Comparison of ENCODE assay signal across 13 cellular contexts in the genomic region with DNA sequence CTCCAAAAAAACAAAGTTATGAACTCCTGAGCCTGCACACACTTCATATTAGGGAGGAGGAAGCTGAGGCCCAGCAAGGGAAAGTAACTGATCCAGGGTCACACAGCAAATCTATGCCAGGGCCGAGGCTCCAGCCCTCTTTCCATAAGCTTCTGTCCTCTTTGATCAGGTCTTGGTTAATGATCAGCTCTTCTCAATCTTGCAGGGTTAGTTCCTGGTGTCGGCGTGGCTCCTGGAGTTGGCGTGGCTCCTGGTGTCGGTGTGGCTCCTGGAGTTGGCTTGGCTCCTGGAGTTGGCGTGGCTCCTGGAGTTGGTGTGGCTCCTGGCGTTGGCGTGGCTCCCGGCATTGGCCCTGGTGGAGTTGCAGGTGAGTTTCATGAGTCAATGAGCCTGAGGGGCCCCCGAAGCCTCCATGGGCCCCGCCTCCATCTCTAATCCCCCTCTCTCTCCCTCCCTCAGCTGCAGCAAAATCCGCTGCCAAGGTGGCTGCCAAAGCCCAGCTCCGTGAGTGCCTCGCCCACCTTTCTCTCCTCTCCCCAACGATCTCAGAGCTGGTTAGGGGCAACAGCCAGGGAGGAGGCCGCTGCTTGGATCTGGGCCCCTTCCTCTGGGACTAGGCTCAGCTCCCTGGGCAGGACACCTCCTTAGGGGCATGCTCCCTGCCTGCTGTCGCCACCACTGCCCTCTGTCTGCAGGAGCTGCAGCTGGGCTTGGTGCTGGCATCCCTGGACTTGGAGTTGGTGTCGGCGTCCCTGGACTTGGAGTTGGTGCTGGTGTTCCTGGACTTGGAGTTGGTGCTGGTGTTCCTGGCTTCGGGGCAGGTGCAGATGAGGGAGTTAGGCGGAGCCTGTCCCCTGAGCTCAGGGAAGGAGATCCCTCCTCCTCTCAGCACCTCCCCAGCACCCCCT. TPM values are rescaled to one million over a fixed set of nuclear protein-coding genes. Genes with fewer than 3 reads are reported as not detected.
DNase-seq lines count a peak whose midpoint lies in the region; TF ChIP-seq lines count a peak whose summit lies in the region.
"Had no signal": no experiment of that assay in that cellular context is flagged by ENCODE, and none has a peak within 500 bp of the region (broad histone marks: within the 10 kb centered on the region; RNA-seq: fewer than 3 reads in every experiment).

No MANE protein-coding gene starts in this region.

- DNase-seq in H4 (ENCODE audit: low spot score) (peak; percentile 52), Peyer's patch (peak in 2 of 3 donors; percentile 83 to 91), esophagus squamous epithelium (lab: John Stamatoyannopoulos, UW) (no peak), prostate gland (ENCODE audit: low spot score) (peak; percentile 89), NCI-H526 (lab: John Stamatoyannopoulos, UW) (no peak), GDM1 (lab: John Stamatoyannopoulos, UW) (no peak), NOMO-1 (lab: John Stamatoyannopoulos, UW; ENCODE audit: unreplicated experiment in 2 of 2) (no peak), medulla oblongata (ENCODE audit: extremely low spot score) (no peak)
- DNase-seq: activated CD8-positive, alpha-beta memory T cell treated with anti-CD3 and anti-CD28 coated beads, Interleukin-2, amount 50 U/mL, for 4 hours; GM23248; NCI-H446 had no signal

- H3K27ac ChIP-seq in Peyer's patch: peak overlapping the region in 2 of 4 donors; percentile 15 to 40
- H3K27ac ChIP-seq in esophagus squamous epithelium: peak overlapping the region; percentile 38 to 89 (median 81)
- H3K27ac ChIP-seq in prostate gland: peak overlapping the region; percentile 86 to 91
- H3K27ac ChIP-seq: GM23248 had no signal

- no peaks in the 10 kb centered on the region for H3K27me3 ChIP-seq in Peyer's patch
- no peaks in the 10 kb centered on the region for H3K27me3 ChIP-seq in esophagus squamous epithelium
- no peaks in the 10 kb centered on the region for H3K27me3 ChIP-seq in prostate gland (replicated peaks; ENCODE audit: insufficient read depth)
- H3K27me3 ChIP-seq: right atrium auricular region had no signal

- no peak for TF ChIP-seq POLR2A in Peyer's patch (IDR thresholded peaks at IDR 0.05)
- no peak for TF ChIP-seq POLR2A in esophagus squamous epithelium (IDR thresholded peaks at IDR 0.05)
- TF ChIP-seq POLR2A in prostate gland (IDR thresholded peaks at IDR 0.05): no peak

- WGBS in esophagus squamous epithelium, 2 donors: 32 to 35% methylated on average over 4 to 6 of the region's 21 CpGs
- WGBS in prostate gland: 32% methylated on average over 21 of the region's 21 CpGs

- H3K4me1 ChIP-seq in Peyer's patch (peaks cover 0 to 3% (median 0%) of the 10 kb centered on the region in 4 donors), esophagus squamous epithelium (peaks cover 4 to 59% (median 21%) of the 10 kb centered on the region in 3 donors), prostate gland (replicated peaks) (no peaks in the 10 kb centered on the region)

- intact Hi-C loops in esophagus squamous epithelium (cut with DNase I): no loop called here
- intact Hi-C loops in prostate gland (cut with DNase I): loop anchor here (5.0 kb wide), 1 partner anchor 342 kb away; no protein-coding TSS in a partner anchor

- no peak overlapping the region for H3K4me3 ChIP-seq in Peyer's patch
- peak overlapping the region in 1 of 4 donors; percentile 28 for H3K4me3 ChIP-seq in esophagus squamous epithelium
- no peak overlapping the region for H3K4me3 ChIP-seq in prostate gland
- H3K4me3 ChIP-seq: GM23248, right atrium auricular region had no signal

- H3K36me3 ChIP-seq in Peyer's patch (no peaks in the 10 kb centered on the region), esophagus squamous epithelium (peaks cover 0 to 74% (median 8%) of the 10 kb centered on the region in 3 donors), prostate gland (peaks cover 0 to 4% of the 10 kb centered on the region in 2 donors)

- TF ChIP-seq CTCF in Peyer's patch (IDR thresholded peaks at IDR 0.05) (peak in 1 of 6 experiments; percentile 15), esophagus squamous epithelium (IDR thresholded peaks at IDR 0.05) (no peak), prostate gland (IDR thresholded peaks at IDR 0.05) (peak in 2 of 4 experiments; percentile 35 to 44)

- no peaks in the 10 kb centered on the region for H3K9me3 ChIP-seq in Peyer's patch
- no peaks in the 10 kb centered on the region for H3K9me3 ChIP-seq in esophagus squamous epithelium
- no peaks in the 10 kb centered on the region for H3K9me3 ChIP-seq in prostate gland
- H3K9me3 ChIP-seq: right atrium auricular region had no signal

RNA-seq across cellular contexts. Expression of a gene that starts 23.7 kb away (rescaled TPM):
- 44.0 and 47.6 TPM in 2 replicates for total RNA-seq in H4 (2014; rRNA removed; shearing (Covaris generic))
- 10 to 100 TPM in 2 of 4 donors, 1 to 10 TPM in 2; 3.7 to 38.0 (median 11.7) TPM for total RNA-seq in Peyer's patch
- 10 to 100 TPM in 3 of 4 donors, 1 to 10 TPM in 1; 8.0 to 13.2 (median 12.2) TPM for total RNA-seq in esophagus squamous epithelium
- 10 to 100 TPM; 12.8 to 41.2 TPM for total RNA-seq in prostate gland

RNA-seq across cellular contexts. Expression of a gene that starts 32.0 kb away (rescaled TPM):
- total RNA-seq in H4 (2014; rRNA removed; shearing (Covaris generic)): not detected in 2 replicates
- total RNA-seq in Peyer's patch (100 to 1,000 TPM in 1 of 4 donors, 10 to 100 TPM in 3; 11.5 to 210 (median 27.9) TPM), esophagus squamous epithelium (100 to 1,000 TPM in 1 of 4 donors, 10 to 100 TPM in 2, 1 to 10 TPM in 1; 8.9 to 182 (median 20.3) TPM), prostate gland (10 to 100 TPM; 34.7 to 93.4 TPM)
- total RNA-seq: T-helper 1 cell treated with Interleukin-12 subunit alpha and Interleukin-12 subunit beta and Interleukin-4 antibody, amounts not matched to agents 30 ng/mL and 1 ng/mL, for 36 hours had no signal

Comparison
In these comparisons a context has a peak if more than half of its experiments do, and no peak if none do; other contexts are left out.
1. DNase-seq: peak in H4 (single experiment), Peyer's patch (2 of 3) and prostate gland (single experiment); none in esophagus squamous epithelium (single experiment), NCI-H526 (0 of 2), GDM1 (single experiment), NOMO-1 (0 of 2) and medulla oblongata (single experiment).